Comparison of ENCODE assay signal across 8 cellular contexts in genomic region chr9:94165592-94166236, GRCh38.
DNase-seq lines count a peak whose midpoint lies in the region; ATAC-seq and TF ChIP-seq lines count a peak whose summit lies in the region.

No MANE protein-coding gene starts in this region.

- H3K27ac Mint-ChIP-seq in activated B cell treated with CpG ODN at 0.5 μM for 24 hours, result peak overlapping the region; percentile 82
- peak overlapping the region; percentile 48 to 89 (median 83) for H3K27ac Mint-ChIP-seq in immature natural killer cell

- H3K27me3 Mint-ChIP-seq in activated B cell treated with CpG ODN at 0.5 μM for 24 hours, result no peaks in the 10 kb centered on the region
- H3K27me3 Mint-ChIP-seq in immature natural killer cell (ENCODE audit: low read depth in 3 of 3), result peaks cover 9 to 13% (median 12%) of the 10 kb centered on the region in 3 donors

- TF ChIP-seq CTCF in activated B cell treated with CpG ODN at 0.5 μM for 24 hours (IDR thresholded peaks at IDR 0.05), result no peak

- peak overlapping the region; percentile 97 for H3K27ac ChIP-seq in caudate nucleus (ENCODE audit: low read depth, low read length)

- POLR2A ChIA-PET in activated B cell treated with CpG ODN at 0.5 μM for 24 hours (lab: Charles Lee), result interaction anchor here (0.6 to 1.8 kb wide), 7 partner anchors 8 to 1519 kb away, joined by 3 to 8 read pairs (median 4); no protein-coding TSS in a partner anchor

- ATAC-seq in GM18909 (IDR thresholded peaks at IDR 0.05; ENCODE audit: poor library complexity, unreplicated experiment) (peak; percentile 94), HG03196 (IDR thresholded peaks at IDR 0.05; ENCODE audit: unreplicated experiment) (peak; percentile 93), activated B cell treated with CpG ODN at 0.5 μM for 24 hours (ENCODE audit: low read depth) (peak; percentile 90)

- H3K4me3 Mint-ChIP-seq in activated B cell treated with CpG ODN at 0.5 μM for 24 hours (peak overlapping the region; percentile 82), immature natural killer cell (peak overlapping the region; percentile 80 to 83 (median 82))

- no peaks in the 10 kb centered on the region for H3K9me3 Mint-ChIP-seq in activated B cell treated with CpG ODN at 0.5 μM for 24 hours
- H3K9me3 Mint-ChIP-seq in immature natural killer cell, result no peaks in the 10 kb centered on the region

- in situ Hi-C loops in ACHN (cut with HindIII; ENCODE audit: low pct_ligation_motif_present, low pct_unique_long_range_greater_than_20kb, low sequenced_read_pairs), result no loop called here

- H3K36me3 Mint-ChIP-seq in activated B cell treated with CpG ODN at 0.5 μM for 24 hours (ENCODE audit: low read depth), result peaks cover 7% of the 10 kb centered on the region
- H3K36me3 Mint-ChIP-seq in immature natural killer cell, result no peaks in the 10 kb centered on the region

- DNase-seq in ACHN (peak; percentile 96), NCI-H226 (peak; percentile 97), activated B cell treated with CpG ODN at 0.5 μM for 24 hours (peak; percentile 93), caudate nucleus (lab: John Stamatoyannopoulos, UW) (peak; percentile 70 to 99 (median 98)), immature natural killer cell (peak; percentile 98 to 99 (median 99)), smooth muscle cell of the brain vasculature (ENCODE audit: low read depth, low spot score) (peak; percentile 97)

- H3K4me1 Mint-ChIP-seq in activated B cell treated with CpG ODN at 0.5 μM for 24 hours (peaks cover 44% of the 10 kb centered on the region), immature natural killer cell (peaks cover 43 to 50% of the 10 kb centered on the region in 2 donors)

- CTCF ChIA-PET in activated B cell treated with CpG ODN at 0.5 μM for 24 hours (lab: Charles Lee), result interaction anchor here (1.9 kb wide), 1 partner anchor 99 kb away, joined by 4 read pairs; no protein-coding TSS in a partner anchor

- intact Hi-C loops in activated B cell treated with CpG ODN at 0.5 μM for 24 hours (cut with micrococcal nuclease), result loop anchor here (1.0 to 10.0 kb wide), 10 partner anchors 10 to 1712 kb away; partner anchors contain the start of genes AOPEP, ERCC6L2, FAM120AOS and ZNF169

Comparison
In these comparisons a context has a peak if more than half of its experiments do, and no peak if none do; other contexts are left out.
1. Peak in every context shown above with its lines: DNase-seq, ATAC-seq and H3K27ac ChIP-seq.